8 cellular contexts compared by ENCODE assay signal in genomic region chr2:20450201-20451108, GRCh38. TPM values are rescaled to one million over a fixed set of nuclear protein-coding genes. Genes with fewer than 3 reads are reported as not detected.
DNase-seq lines count a peak whose midpoint lies in the region; ATAC-seq and TF ChIP-seq lines count a peak whose summit lies in the region.

No MANE protein-coding gene starts in this region.

- peaks cover 17% of the 10 kb centered on the region for H3K27me3 Mint-ChIP-seq in activated CD8-positive, alpha-beta T cell treated with anti-CD3 and anti-CD28 coated beads for 36 hours
- peaks cover 8 to 13% of the 10 kb centered on the region in 2 donors for H3K27me3 Mint-ChIP-seq in stimulated activated naive B cell treated with anti-CD40 and anti-IgM and Interleukin-4, amounts not matched to agents 10 μg/mL and 1 μg/mL and 100 μg/mL, for 72 hours

- H3K27ac ChIP-seq in right cardiac atrium (ENCODE audit: low read length) (peak overlapping the region; percentile 96), rectal smooth muscle tissue (ENCODE audit: low read depth, low read length) (peak overlapping the region; percentile 99)

- peaks cover 4% of the 10 kb centered on the region for H3K36me3 Mint-ChIP-seq in activated CD8-positive, alpha-beta T cell treated with anti-CD3 and anti-CD28 coated beads for 36 hours (ENCODE audit: low read depth)
- H3K36me3 Mint-ChIP-seq in stimulated activated naive B cell treated with anti-CD40 and anti-IgM and Interleukin-4, amounts not matched to agents 10 μg/mL and 1 μg/mL and 100 μg/mL, for 72 hours: peaks cover 0 to 8% of the 10 kb centered on the region in 2 donors

- no peaks in the 10 kb centered on the region for H3K27me3 ChIP-seq in right cardiac atrium (ENCODE audit: control insufficient read depth, insufficient read depth)
- no peaks in the 10 kb centered on the region for H3K27me3 ChIP-seq in rectal smooth muscle tissue (ENCODE audit: control insufficient read depth, insufficient read depth, low read length)

- H3K4me1 Mint-ChIP-seq in activated CD8-positive, alpha-beta T cell treated with anti-CD3 and anti-CD28 coated beads for 36 hours (ENCODE audit: low read depth): peaks cover 8% of the 10 kb centered on the region
- peaks cover 12 to 14% of the 10 kb centered on the region in 2 donors for H3K4me1 Mint-ChIP-seq in stimulated activated naive B cell treated with anti-CD40 and anti-IgM and Interleukin-4, amounts not matched to agents 10 μg/mL and 1 μg/mL and 100 μg/mL, for 72 hours

- POLR2A ChIA-PET in activated CD8-positive, alpha-beta T cell treated with anti-CD3 and anti-CD28 coated beads for 36 hours (lab: Charles Lee): no interaction called here

- TF ChIP-seq CTCF in activated CD8-positive, alpha-beta T cell treated with anti-CD3 and anti-CD28 coated beads for 36 hours (IDR thresholded peaks at IDR 0.05): no peak

- no peaks in the 10 kb centered on the region for H3K9me3 ChIP-seq in right cardiac atrium (ENCODE audit: control insufficient read depth, low read length)

- ATAC-seq in right cardiac atrium: peak; percentile 30 to 32
- no peak for ATAC-seq in activated CD8-positive, alpha-beta T cell treated with anti-CD3 and anti-CD28 coated beads for 36 hours
- no peak for ATAC-seq in stimulated activated naive B cell treated with anti-CD40 and anti-IgM and Interleukin-4, amounts not matched to agents 10 μg/mL and 1 μg/mL and 100 μg/mL, for 72 hours (replicated peaks)

- no peaks in the 10 kb centered on the region for H3K9me3 Mint-ChIP-seq in activated CD8-positive, alpha-beta T cell treated with anti-CD3 and anti-CD28 coated beads for 36 hours
- H3K9me3 Mint-ChIP-seq in stimulated activated naive B cell treated with anti-CD40 and anti-IgM and Interleukin-4, amounts not matched to agents 10 μg/mL and 1 μg/mL and 100 μg/mL, for 72 hours: no peaks in the 10 kb centered on the region

- 20% methylated on average over 8 of the region's 8 CpGs for WGBS in right cardiac atrium

- no peak overlapping the region for H3K4me3 Mint-ChIP-seq in activated CD8-positive, alpha-beta T cell treated with anti-CD3 and anti-CD28 coated beads for 36 hours
- H3K4me3 Mint-ChIP-seq in stimulated activated naive B cell treated with anti-CD40 and anti-IgM and Interleukin-4, amounts not matched to agents 10 μg/mL and 1 μg/mL and 100 μg/mL, for 72 hours: no peak overlapping the region

- H3K4me3 ChIP-seq in right cardiac atrium (ENCODE audit: low read length) (peak overlapping the region; percentile 72), rectal smooth muscle tissue (ENCODE audit: low read length) (peak overlapping the region; percentile 97)

- H3K4me1 ChIP-seq in right cardiac atrium (ENCODE audit: control insufficient read depth, insufficient read depth, low read length): peaks cover 5% of the 10 kb centered on the region
- H3K4me1 ChIP-seq in rectal smooth muscle tissue (ENCODE audit: control insufficient read depth, insufficient read depth, low read length): peaks cover 26% of the 10 kb centered on the region

- DNase-seq in G401 (ENCODE audit: low spot score) (peak; percentile 82), amygdala (lab: John Stamatoyannopoulos, UW) (peak; percentile 31 to 93 (median 80)), right cardiac atrium (peak; percentile 75 to 81 (median 77)), DMS153 (lab: John Stamatoyannopoulos, UW) (no peak)
- no peak for DNase-seq in activated CD8-positive, alpha-beta T cell treated with anti-CD3 and anti-CD28 coated beads for 36 hours
- DNase-seq in stimulated activated naive B cell treated with anti-CD40 and anti-IgM and Interleukin-4, amounts not matched to agents 10 μg/mL and 1 μg/mL and 100 μg/mL, for 72 hours: no peak
- DNase-seq in stimulated activated CD4-positive, alpha-beta T cell treated with anti-CD3 and anti-CD28 coated beads, Interleukin-12 subunit alpha, Interleukin-12 subunit beta, amount 100 ng/mL, for 4 hours: no peak

- H3K27ac Mint-ChIP-seq in activated CD8-positive, alpha-beta T cell treated with anti-CD3 and anti-CD28 coated beads for 36 hours: no peak overlapping the region
- no peak overlapping the region for H3K27ac Mint-ChIP-seq in stimulated activated naive B cell treated with anti-CD40 and anti-IgM and Interleukin-4, amounts not matched to agents 10 μg/mL and 1 μg/mL and 100 μg/mL, for 72 hours

- peaks cover 18% of the 10 kb centered on the region for H3K36me3 ChIP-seq in rectal smooth muscle tissue (ENCODE audit: control insufficient read depth, insufficient read depth, low read length)

- no peak overlapping the region for H3K9ac ChIP-seq in rectal smooth muscle tissue (ENCODE audit: low read length)

- intact Hi-C loops in right cardiac atrium (cut with DNase I): loop anchor here in 2 of 4 donors (5.0 kb wide), 1 partner anchor 72 kb away; no protein-coding TSS in a partner anchor
- intact Hi-C loops in activated CD8-positive, alpha-beta T cell treated with anti-CD3 and anti-CD28 coated beads for 36 hours (cut with micrococcal nuclease): no loop called here

- CTCF ChIA-PET in activated CD8-positive, alpha-beta T cell treated with anti-CD3 and anti-CD28 coated beads for 36 hours (lab: Charles Lee): interaction anchor here (1.4 to 10.2 kb wide), 3 partner anchors 192 to 211 kb away, joined by 4 to 117 read pairs (median 11); partner anchors contain the start of gene HS1BP3

- in situ Hi-C loops in G401 (cut with HindIII; ENCODE audit: low sequenced_read_pairs): no loop called here

RNA-seq across cellular contexts. Expression of gene RHOB, which starts 3.6 kb away (rescaled TPM):
- total RNA-seq in G401 (2014; rRNA removed; shearing (Covaris generic)): 274 and 317 TPM in 2 replicates
- 100 to 1,000 TPM; 141 to 365 (median 217) TPM for total RNA-seq in right cardiac atrium
- polyA plus RNA-seq in right cardiac atrium: 315 TPM
- 10 to 100 TPM; 14.2 to 15.4 TPM for total RNA-seq in activated CD8-positive, alpha-beta T cell treated with anti-CD3 and anti-CD28 coated beads for 36 hours

Comparison
In these comparisons a context has a peak if more than half of its experiments do, and no peak if none do; other contexts are left out.
1. DNase-seq: peak in G401 (single experiment), amygdala (56 of 56) and right cardiac atrium (3 of 3); none in DMS153 (single experiment), activated CD8-positive, alpha-beta T cell treated with anti-CD3 and anti-CD28 coated beads for 36 hours (single experiment), stimulated activated naive B cell treated with anti-CD40 and anti-IgM and Interleukin-4, amounts not matched to agents 10 μg/mL and 1 μg/mL and 100 μg/mL, for 72 hours (single experiment) and stimulated activated CD4-positive, alpha-beta T cell treated with anti-CD3 and anti-CD28 coated beads, Interleukin-12 subunit alpha, Interleukin-12 subunit beta, amount 100 ng/mL, for 4 hours (single experiment).
2. ATAC-seq: peak in right cardiac atrium (2 of 2); none in activated CD8-positive, alpha-beta T cell treated with anti-CD3 and anti-CD28 coated beads for 36 hours (single experiment) and stimulated activated naive B cell treated with anti-CD40 and anti-IgM and Interleukin-4, amounts not matched to agents 10 μg/mL and 1 μg/mL and 100 μg/mL, for 72 hours (0 of 2).
3. RNA of gene RHOB, which starts 3.6 kb away (total RNA-seq): 274 to 317 TPM in G401 and 141 to 365 TPM in right cardiac atrium; 14.2 to 15.4 TPM in activated CD8-positive, alpha-beta T cell treated with anti-CD3 and anti-CD28 coated beads for 36 hours; every median in the first group is over 4 times any median in the second.